24 cellular contexts compared by ENCODE assay signal in the genomic region with DNA sequence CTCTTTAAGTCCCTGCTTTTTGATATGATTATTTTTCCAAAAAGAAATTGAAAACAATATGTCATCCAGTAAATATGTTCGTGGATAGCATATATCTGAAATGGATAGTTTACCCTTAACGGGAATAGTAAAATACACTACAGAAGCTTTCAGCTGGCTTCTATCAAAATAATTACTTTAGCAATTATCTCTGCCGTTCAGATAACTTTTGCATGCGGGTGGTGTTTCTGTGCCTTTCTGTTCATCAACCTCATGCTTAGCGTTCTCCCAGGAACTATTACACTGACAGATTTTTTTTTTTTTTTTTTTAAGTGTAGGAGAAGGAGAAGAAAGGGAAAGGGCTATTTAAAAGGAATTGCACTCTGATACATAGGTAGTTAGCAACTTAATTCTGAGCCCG. TPM values are rescaled to one million over a fixed set of nuclear protein-coding genes. Genes with fewer than 3 reads are reported as not detected.
DNase-seq lines count a peak whose midpoint lies in the region; TF ChIP-seq lines count a peak whose summit lies in the region.
"Had no signal": no experiment of that assay in that cellular context is flagged by ENCODE, and none has a peak within 500 bp of the region (broad histone marks: within the 10 kb centered on the region; RNA-seq: fewer than 3 reads in every experiment).

No MANE protein-coding gene starts in this region.

- H3K27ac ChIP-seq in left ventricle myocardium inferior (replicated peaks): no peak overlapping the region
- no peak overlapping the region for H3K27ac ChIP-seq in right atrium auricular region
- H3K27ac ChIP-seq: BLaER1, HL-60 had no signal

- peak overlapping the region; percentile 24 for H3K4me3 Mint-ChIP-seq in mesothelial cell of epicardium
- H3K4me3 Mint-ChIP-seq: CD4-positive, alpha-beta T cell; T-cell had no signal

- H3K4me1 Mint-ChIP-seq in mesothelial cell of epicardium: peaks cover 60% of the 10 kb centered on the region

- H3K4me3 ChIP-seq in left ventricle myocardium inferior (peak overlapping the region; percentile 1), right atrium auricular region (no peak overlapping the region)
- H3K4me3 ChIP-seq: BLaER1 had no signal

- TF ChIP-seq CTCF in left ventricle myocardium inferior (IDR thresholded peaks at IDR 0.05; ENCODE audit: borderline replicate concordance) (no peak), right atrium auricular region (IDR thresholded peaks at IDR 0.05) (no peak), mesothelial cell of epicardium (IDR thresholded peaks at IDR 0.05; ENCODE audit: unreplicated experiment) (no peak)

- intact Hi-C loops in left ventricle myocardium inferior (cut with micrococcal nuclease): no loop called here

- no peaks in the 10 kb centered on the region for H3K27me3 Mint-ChIP-seq in mesothelial cell of epicardium (ENCODE audit: low read depth)
- H3K27me3 Mint-ChIP-seq: CD4-positive, alpha-beta T cell; T-cell had no signal

- peak overlapping the region; percentile 91 for H3K27ac Mint-ChIP-seq in mesothelial cell of epicardium
- H3K27ac Mint-ChIP-seq: CD4-positive, alpha-beta T cell; T-cell had no signal

- H3K36me3 Mint-ChIP-seq in mesothelial cell of epicardium: peaks cover 9% of the 10 kb centered on the region

- H3K27me3 ChIP-seq in left ventricle myocardium inferior (ENCODE audit: low read depth) (no peaks in the 10 kb centered on the region), right atrium auricular region (no peaks in the 10 kb centered on the region)
- H3K27me3 ChIP-seq: BLaER1 had no signal

- H3K36me3 ChIP-seq in left ventricle myocardium inferior (no peaks in the 10 kb centered on the region), right atrium auricular region (no peaks in the 10 kb centered on the region)

- H3K9me3 ChIP-seq in left ventricle myocardium inferior (replicated peaks): no peaks in the 10 kb centered on the region
- H3K9me3 ChIP-seq in right atrium auricular region: no peaks in the 10 kb centered on the region
- H3K9me3 ChIP-seq: BLaER1, Caco-2 had no signal

- H3K9me3 Mint-ChIP-seq in mesothelial cell of epicardium: no peaks in the 10 kb centered on the region
- H3K9me3 Mint-ChIP-seq: CD4-positive, alpha-beta T cell; T-cell had no signal

- H3K4me1 ChIP-seq in left ventricle myocardium inferior (peaks cover 61% of the 10 kb centered on the region), right atrium auricular region (peaks cover 0 to 36% of the 10 kb centered on the region in 2 donors)
- H3K4me1 ChIP-seq: Caco-2 had no signal

- DNase-seq in left ventricle myocardium inferior (no peak), right atrium auricular region (ENCODE audit: low spot score) (no peak), NCI-H69 (lab: John Stamatoyannopoulos, UW) (peak; percentile 88), mesothelial cell of epicardium (ENCODE audit: low spot score in 2 of 2, unreplicated experiment in 2 of 2) (no peak), RPMI8226 (no peak), NCI-H128 (lab: John Stamatoyannopoulos, UW; ENCODE audit: unreplicated experiment) (no peak), OCI-M2 (lab: John Stamatoyannopoulos, UW; ENCODE audit: unreplicated experiment) (no peak)
- DNase-seq: Caco-2; CD4-positive, alpha-beta T cell; DMS 273 treated with DMSO at 0.1 percent for 48 hours; DMS79 treated with DMSO at 0.1 percent for 48 hours; KBM-7; MM.1S; NCI-H1092; NCI-H187; NCI-H2107; NCI-H2227 treated with DMSO at 0.1 percent for 48 hours; NCI-H510A; NCI-H82; PC-3; SHP77 treated with DMSO at 0.1 percent for 48 hours; T-cell had no signal

RNA-seq across cellular contexts. Expression of a gene that starts 53.6 kb away (rescaled TPM):
- total RNA-seq in left ventricle myocardium inferior (24.6 TPM), right atrium auricular region (10 to 100 TPM; 14.5 to 19.4 TPM), mesothelial cell of epicardium (48.6 to 50.6 TPM (median 50.0 TPM) in 3 replicates)

RNA-seq across cellular contexts. Expression of a gene that starts 55.3 kb away (rescaled TPM):
- total RNA-seq in left ventricle myocardium inferior (77.3 TPM), right atrium auricular region (10 to 100 TPM; 16.7 to 33.9 TPM), mesothelial cell of epicardium (47.0 to 52.6 TPM (median 52.1 TPM) in 3 replicates)
